ENCODE assay signal across 12 cellular contexts in the genomic region with DNA sequence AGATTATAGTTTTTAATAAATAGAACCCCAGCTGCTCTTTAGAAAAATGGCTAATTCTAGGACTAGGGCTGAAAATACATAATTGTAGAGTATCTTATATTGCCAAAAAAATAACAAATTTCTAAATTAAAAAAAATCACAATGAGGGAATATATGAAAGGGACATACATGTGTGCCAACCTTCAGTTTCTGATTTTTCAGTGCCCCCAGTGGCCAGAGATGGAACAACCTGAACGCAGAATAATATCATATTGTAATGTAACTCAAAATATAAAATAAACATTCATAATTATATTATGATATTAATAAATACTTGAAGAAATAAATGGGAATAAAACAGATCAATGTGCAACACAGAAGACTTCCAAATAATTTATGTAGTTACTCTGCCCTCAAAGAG.
DNase-seq lines count a peak whose midpoint lies in the region; ATAC-seq and TF ChIP-seq lines count a peak whose summit lies in the region.
"Had no signal": no experiment of that assay in that cellular context is flagged by ENCODE, and none has a peak within 500 bp of the region (broad histone marks: within the 10 kb centered on the region; RNA-seq: fewer than 3 reads in every experiment).

No MANE protein-coding gene starts in this region.

- H3K36me3 ChIP-seq in GM06990 (ENCODE audit: control insufficient read depth, insufficient read depth, low read length) (no peaks in the 10 kb centered on the region), IMR-90 (ENCODE audit: control insufficient read depth, insufficient read depth, low read length) (no peaks in the 10 kb centered on the region), neural cell (ENCODE audit: insufficient read depth, low read length) (no peaks in the 10 kb centered on the region), suprapubic skin (no peaks in the 10 kb centered on the region)

- H3K18ac ChIP-seq in IMR-90 (ENCODE audit: low read depth, low read length), result no peak overlapping the region

- H2AK5ac ChIP-seq in IMR-90 (ENCODE audit: low read depth, low read length), result no peak overlapping the region

- no peak overlapping the region for H3K23ac ChIP-seq in IMR-90 (ENCODE audit: low read depth, low read length)

- TF ChIP-seq POLR2A in IMR-90 (IDR thresholded peaks at IDR 0.05; ENCODE audit: low read depth, low read length), result no peak
- TF ChIP-seq POLR2A in suprapubic skin (IDR thresholded peaks at IDR 0.05), result no peak

- TF ChIP-seq CTCF in GM06990 (IDR thresholded peaks at IDR 0.05; ENCODE audit: insufficient read depth, low read length, poor library complexity, severe bottlenecking) (peak; percentile 38), IMR-90 (conservative IDR thresholded peaks at IDR 0.05; ENCODE audit: low read depth, low read length) (peak; percentile 22; the same call in 1 of the 2 replicates), cardiac fibroblast (IDR thresholded peaks at IDR 0.05; ENCODE audit: low read depth, low read length) (peak; percentile 68), neural cell (IDR thresholded peaks at IDR 0.05; ENCODE audit: poor library complexity, severe bottlenecking) (peak; percentile 24), suprapubic skin (IDR thresholded peaks at IDR 0.05) (peak in 1 of 2 donors; percentile 16)

- ATAC-seq in IMR-90 (ENCODE audit: low read depth), result no peak
- no peak for ATAC-seq in GM21825 (IDR thresholded peaks at IDR 0.05; ENCODE audit: unreplicated experiment)
- no peak for ATAC-seq in GM21786 (IDR thresholded peaks at IDR 0.05; ENCODE audit: unreplicated experiment)

- H4K20me1 ChIP-seq in IMR-90 (ENCODE audit: insufficient read depth, low read length) (no peaks in the 10 kb centered on the region), neural cell (ENCODE audit: insufficient read depth) (no peaks in the 10 kb centered on the region)

- H4K8ac ChIP-seq in IMR-90 (ENCODE audit: low read depth in 2 of 2, low read length in 2 of 2), result no peak overlapping the region

- no peaks in the 10 kb centered on the region for H3K9me2 ChIP-seq in neural cell (ENCODE audit: insufficient read depth, low read length)

- no peak overlapping the region for H3K56ac ChIP-seq in IMR-90 (ENCODE audit: extremely low read depth, insufficient read depth, low read length)

- TF ChIP-seq RAD21 in IMR-90 (IDR thresholded peaks at IDR 0.05; ENCODE audit: low read length), result no peak
- no peak for TF ChIP-seq RAD21 in neural cell (conservative IDR thresholded peaks at IDR 0.05)

- H3K9me3 Mint-ChIP-seq in activated T-helper 1 cell treated with anti-CD3 and anti-CD28 coated beads, Interleukin-12 subunit alpha, Interleukin-12 subunit beta, Interleukin-2, Interleukin-4 antibody, amounts not matched to agents 30 ng/mL and 10 ng/mL and 1 ng/mL, durations not matched to agents 14 hours and 24 hours and 36 hours, result peaks cover 10% of the 10 kb centered on the region

- intact Hi-C loops in IMR-90 (cut with micrococcal nuclease), result no loop called here
- intact Hi-C loops in activated T-helper 1 cell treated with anti-CD3 and anti-CD28 coated beads, Interleukin-12 subunit alpha, Interleukin-12 subunit beta, Interleukin-2, Interleukin-4 antibody, amounts not matched to agents 30 ng/mL and 10 ng/mL and 1 ng/mL, durations not matched to agents 14 hours and 24 hours and 36 hours (cut with micrococcal nuclease), result no loop called here

- H3K4me1 ChIP-seq in IMR-90 (ENCODE audit: control insufficient read depth, insufficient read depth, low read length) (no peaks in the 10 kb centered on the region), suprapubic skin (no peaks in the 10 kb centered on the region)

- no peak overlapping the region for H2BK5ac ChIP-seq in IMR-90 (ENCODE audit: low read depth, low read length, poor library complexity, severe bottlenecking)

- H3K9me3 ChIP-seq in IMR-90 (ENCODE audit: control insufficient read depth, insufficient read depth, low read length) (peaks cover 2% of the 10 kb centered on the region; the same call in 1 of the 2 replicates), neural cell (ENCODE audit: low read length) (no peaks in the 10 kb centered on the region), suprapubic skin (no peaks in the 10 kb centered on the region)

- H3K9me1 ChIP-seq in IMR-90 (ENCODE audit: insufficient read depth, low read length), result no peaks in the 10 kb centered on the region

- H2AFZ ChIP-seq in IMR-90 (replicated peaks; ENCODE audit: low read length, poor library complexity), result no peak overlapping the region
- no peak overlapping the region for H2AFZ ChIP-seq in neural cell (ENCODE audit: low read depth, low read length)

- in situ Hi-C loops in IMR-90 (cut with MboI; ENCODE audit: low sequenced_read_pairs), result no loop called here

- no peak overlapping the region for H4K5ac ChIP-seq in IMR-90 (ENCODE audit: low read depth, low read length)

- no peaks in the 10 kb centered on the region for H3F3A ChIP-seq in neural cell (ENCODE audit: insufficient read depth, low read length, poor library complexity, severe bottlenecking)

- H3K27me3 ChIP-seq in GM06990 (replicated peaks; ENCODE audit: control insufficient read depth, insufficient read depth, low read length) (no peaks in the 10 kb centered on the region), IMR-90 (ENCODE audit: control insufficient read depth, insufficient read depth, low read length) (no peaks in the 10 kb centered on the region), neural cell (ENCODE audit: insufficient read depth, low read depth, low read length) (no peaks in the 10 kb centered on the region), suprapubic skin (no peaks in the 10 kb centered on the region)

- TF ChIP-seq EP300 in neural cell (conservative IDR thresholded peaks at IDR 0.05; ENCODE audit: poor library complexity, severe bottlenecking) (no peak), suprapubic skin (IDR thresholded peaks at IDR 0.05) (no peak)

- H3K4me3 ChIP-seq in GM06990 (replicated peaks; ENCODE audit: low read depth, low read length), result no peak overlapping the region
- no peak overlapping the region for H3K4me3 ChIP-seq in IMR-90 (ENCODE audit: insufficient read depth, low read depth, low read length)
- no peak overlapping the region for H3K4me3 ChIP-seq in cardiac fibroblast (replicated peaks in 1 of 2; ENCODE audit: low read depth in 2 of 2, low read length in 2 of 2)
- H3K4me3 ChIP-seq in neural cell (ENCODE audit: low read length), result no peak overlapping the region
- no peak overlapping the region for H3K4me3 ChIP-seq in suprapubic skin

- H2BK15ac ChIP-seq in IMR-90 (ENCODE audit: low read depth, low read length), result no peak overlapping the region

- WGBS in IMR-90 (ENCODE audit: extremely low coverage in 2 of 2, insufficient read length in 1 of 2), 2 experiments, result no CpG with 5 or more reads among the region's 1 CpG
- WGBS in suprapubic skin, result 76% methylated on average over 1 of the region's 1 CpG

- no peak overlapping the region for H3K4me2 ChIP-seq in IMR-90 (ENCODE audit: low read depth, low read length)
- no peak overlapping the region for H3K4me2 ChIP-seq in neural cell (ENCODE audit: low read length)

- no peaks in the 10 kb centered on the region for H3K36me3 Mint-ChIP-seq in activated T-helper 1 cell treated with anti-CD3 and anti-CD28 coated beads, Interleukin-12 subunit alpha, Interleukin-12 subunit beta, Interleukin-2, Interleukin-4 antibody, amounts not matched to agents 30 ng/mL and 10 ng/mL and 1 ng/mL, durations not matched to agents 14 hours and 24 hours and 36 hours (ENCODE audit: low read depth)
- H3K36me3 Mint-ChIP-seq: activated naive CD8-positive, alpha-beta T cell had no signal

- no peaks in the 10 kb centered on the region for H3K79me1 ChIP-seq in IMR-90 (ENCODE audit: low read depth in 1 of 2, low read length in 2 of 2)

- no peak overlapping the region for H3K4ac ChIP-seq in IMR-90 (ENCODE audit: low read depth, low read length)

- H3K27ac Mint-ChIP-seq in activated T-helper 1 cell treated with anti-CD3 and anti-CD28 coated beads, Interleukin-12 subunit alpha, Interleukin-12 subunit beta, Interleukin-2, Interleukin-4 antibody, amounts not matched to agents 30 ng/mL and 10 ng/mL and 1 ng/mL, durations not matched to agents 14 hours and 24 hours and 36 hours, result no peak overlapping the region
- H3K27ac Mint-ChIP-seq: activated naive CD8-positive, alpha-beta T cell had no signal

- H3K4me1 Mint-ChIP-seq in activated T-helper 1 cell treated with anti-CD3 and anti-CD28 coated beads, Interleukin-12 subunit alpha, Interleukin-12 subunit beta, Interleukin-2, Interleukin-4 antibody, amounts not matched to agents 30 ng/mL and 10 ng/mL and 1 ng/mL, durations not matched to agents 14 hours and 24 hours and 36 hours (ENCODE audit: low read depth), result no peaks in the 10 kb centered on the region

- H3K27me3 Mint-ChIP-seq in activated T-helper 1 cell treated with anti-CD3 and anti-CD28 coated beads, Interleukin-12 subunit alpha, Interleukin-12 subunit beta, Interleukin-2, Interleukin-4 antibody, amounts not matched to agents 30 ng/mL and 10 ng/mL and 1 ng/mL, durations not matched to agents 14 hours and 24 hours and 36 hours (ENCODE audit: insufficient read depth), result no peaks in the 10 kb centered on the region
- H3K27me3 Mint-ChIP-seq: activated naive CD8-positive, alpha-beta T cell had no signal

- H3K79me2 ChIP-seq in neural cell (replicated peaks; ENCODE audit: insufficient read depth, low read length), result no peaks in the 10 kb centered on the region

- no peak for DNase-seq in GM06990 (ENCODE audit: extremely low read depth, insufficient read length)
- DNase-seq in IMR-90, result no peak
- peak; percentile 3 to 9 for DNase-seq in cardiac fibroblast (ENCODE audit: low read depth in 2 of 2)
- DNase-seq in activated T-helper 1 cell treated with anti-CD3 and anti-CD28 coated beads, Interleukin-12 subunit alpha, Interleukin-12 subunit beta, Interleukin-2, Interleukin-4 antibody, amounts not matched to agents 30 ng/mL and 10 ng/mL and 1 ng/mL, durations not matched to agents 14 hours and 24 hours and 36 hours (ENCODE audit: low spot score), result no peak
- DNase-seq in suprapubic skin (ENCODE audit: low spot score in 2 of 2), result no peak
- DNase-seq: activated CD4-positive, alpha-beta T cell treated with anti-CD3 and anti-CD28 coated beads for 48 hours; NCI-H1105; stimulated activated naive CD4-positive, alpha-beta T cell treated with Interleukin-2 at 50 U/mL for 16 hours had no signal

- H2BK20ac ChIP-seq in IMR-90 (ENCODE audit: low read depth, low read length), result no peak overlapping the region

- no peak overlapping the region for H2BK120ac ChIP-seq in IMR-90 (ENCODE audit: low read depth, low read length)

- CTCF ChIA-PET in IMR-90 (lab: Yijun Ruan, JAX), result no interaction called here

- H3K9ac ChIP-seq in IMR-90 (ENCODE audit: low read depth, low read length) (no peak overlapping the region), neural cell (ENCODE audit: low read length) (no peak overlapping the region)

- no peak overlapping the region for H2AK9ac ChIP-seq in IMR-90 (replicated peaks; ENCODE audit: low read depth, low read length, poor library complexity)

- no TSS peak for BruUV-seq in IMR-90 (replicated peaks; lab: Mats Ljungman, UMichigan)

- H3K27ac ChIP-seq in IMR-90 (ENCODE audit: insufficient read depth, low read length) (no peak overlapping the region), neural cell (ENCODE audit: low read length) (no peak overlapping the region), suprapubic skin (no peak overlapping the region)

- POLR2A ChIA-PET in IMR-90 (lab: Charles Lee; ENCODE audit: unreplicated experiment), result no interaction called here

- no peak overlapping the region for H4K91ac ChIP-seq in IMR-90 (ENCODE audit: insufficient read depth, low read depth, low read length)

- H3K4me3 Mint-ChIP-seq in activated T-helper 1 cell treated with anti-CD3 and anti-CD28 coated beads, Interleukin-12 subunit alpha, Interleukin-12 subunit beta, Interleukin-2, Interleukin-4 antibody, amounts not matched to agents 30 ng/mL and 10 ng/mL and 1 ng/mL, durations not matched to agents 14 hours and 24 hours and 36 hours, result no peak overlapping the region
- H3K4me3 Mint-ChIP-seq: activated naive CD8-positive, alpha-beta T cell had no signal

- no peak overlapping the region for H3K14ac ChIP-seq in IMR-90 (replicated peaks; ENCODE audit: low read depth, low read length)

- dilution Hi-C loops in IMR-90 (cut with HindIII; ENCODE audit: low sequenced_read_pairs, unreplicated experiment), result no loop called here

Comparison
In these comparisons a context has a peak if more than half of its experiments do, and no peak if none do; other contexts are left out.
1. DNase-seq: peak in cardiac fibroblast (2 of 2); none in GM06990 (single experiment), IMR-90 (single experiment), activated T-helper 1 cell treated with anti-CD3 and anti-CD28 coated beads, Interleukin-12 subunit alpha, Interleukin-12 subunit beta, Interleukin-2, Interleukin-4 antibody, amounts not matched to agents 30 ng/mL and 10 ng/mL and 1 ng/mL, durations not matched to agents 14 hours and 24 hours and 36 hours (single experiment) and suprapubic skin (0 of 2).